ENCODE assay signal across 30 cellular contexts in genomic region chr15:101514318-101514717, GRCh38.
"Had no signal": no experiment of that assay in that cellular context is flagged by ENCODE, and none has a peak within 500 bp of the region (broad histone marks: within the 10 kb centered on the region; RNA-seq: fewer than 3 reads in every experiment).

No MANE protein-coding gene starts in this region.

- H2AFZ ChIP-seq: PC-9 had no signal

- DNase-seq: Karpas-422, MM.1S, MV-4-11, NCI-H1092, NCI-H1105, NCI-H1436, NCI-H146, NCI-H1694, NCI-H187, NCI-H1930, NCI-H2029 treated with DMSO at 0.1 percent for 48 hours, NCI-H2081 treated with DMSO at 0.1 percent for 48 hours, NCI-H2107, NCI-H2171, NCI-H226, NCI-H446 treated with DMSO at 0.1 percent for 48 hours, NCI-H510A, NCI-H524, NCI-H526, NCI-H69, NCI-H748 treated with DMSO at 0.1 percent for 48 hours, NCI-H82, PC-9, Right ventricle myocardium superior, SHP77 treated with DMSO at 0.1 percent for 48 hours, SK-N-SH, SW 1271 had no signal

- H3K9ac ChIP-seq: SK-N-SH had no signal

- ATAC-seq: Panc1 had no signal

- H3K27ac ChIP-seq: PC-9, SJSA1 had no signal

- H3K4me2 ChIP-seq: PC-9, SK-N-SH had no signal

- H3K4me3 ChIP-seq: PC-9, SJSA1 had no signal

- H3K4me1 ChIP-seq: SJSA1 had no signal

- H3K36me3 ChIP-seq: SJSA1 had no signal

- H3K27me3 ChIP-seq: SJSA1 had no signal

- FAIRE-seq: RCC 7860 had no signal
